In the genomic region with DNA sequence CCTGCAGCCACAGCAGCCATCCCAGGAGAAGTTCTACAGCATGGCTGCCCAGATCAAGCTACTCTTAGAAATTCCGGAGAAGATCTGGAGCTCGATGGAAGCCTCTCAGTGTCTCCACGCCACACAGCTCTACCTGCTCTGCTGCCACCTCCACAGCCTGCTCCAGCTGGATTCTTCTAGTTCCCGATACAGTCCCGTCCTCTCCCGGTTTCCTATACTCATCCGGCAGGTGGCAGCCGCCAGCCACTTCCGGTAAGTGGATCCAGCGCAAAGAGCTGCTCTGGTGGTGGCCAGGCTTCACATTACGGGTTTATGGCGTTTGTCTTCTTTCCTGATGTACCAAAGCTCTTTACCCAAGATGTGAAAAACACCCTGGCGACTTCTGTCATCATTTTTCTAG, we compare ENCODE assay signal across 8 cellular contexts. TPM values are rescaled to one million over a fixed set of nuclear protein-coding genes. Genes with fewer than 3 reads are reported as not detected.
DNase-seq lines count a peak whose midpoint lies in the region; ATAC-seq and TF ChIP-seq lines count a peak whose summit lies in the region.

No MANE protein-coding gene starts in this region.

- H3K27ac Mint-ChIP-seq in CD4-positive, CD25-positive, alpha-beta regulatory T cell = peak overlapping the region in 2 of 3 donors; percentile 25 to 75
- peak overlapping the region; percentile 66 for H3K27ac Mint-ChIP-seq in mesothelial cell of epicardium

- no peak for DNase-seq in CD4-positive, CD25-positive, alpha-beta regulatory T cell
- peak; percentile 51 for DNase-seq in NCI-H187 treated with DMSO at 0.1 percent for 48 hours (lab: John Stamatoyannopoulos, UW)
- peak; percentile 63 for DNase-seq in choroid plexus epithelial cell (ENCODE audit: low read depth)
- DNase-seq in mesothelial cell of epicardium (ENCODE audit: low spot score in 2 of 2, unreplicated experiment in 2 of 2) = no peak
- no peak for DNase-seq in activated CD4-positive, alpha-beta T cell treated with anti-CD3 and anti-CD28 coated beads, Interleukin-2, amount 50 U/mL, for 48 hours
- DNase-seq in left lung = no peak

- H3K36me3 Mint-ChIP-seq in CD4-positive, CD25-positive, alpha-beta regulatory T cell = peaks cover 52% of the 10 kb centered on the region
- peaks cover 45% of the 10 kb centered on the region for H3K36me3 Mint-ChIP-seq in mesothelial cell of epicardium

- peak overlapping the region; percentile 3 for H3K27ac ChIP-seq in CD4-positive, CD25-positive, alpha-beta regulatory T cell (ENCODE audit: insufficient read depth, low read length, poor library complexity, severe bottlenecking)
- no peak overlapping the region for H3K27ac ChIP-seq in left lung

- peaks cover 13% of the 10 kb centered on the region for H3K4me1 ChIP-seq in CD4-positive, CD25-positive, alpha-beta regulatory T cell (ENCODE audit: control insufficient read depth, insufficient read depth, low read length, poor library complexity, severe bottlenecking)
- H3K4me1 ChIP-seq in left lung = peaks cover 9 to 25% of the 10 kb centered on the region in 2 donors

- no peaks in the 10 kb centered on the region for H3K9me3 ChIP-seq in CD4-positive, CD25-positive, alpha-beta regulatory T cell (ENCODE audit: control insufficient read depth in 2 of 2, low read length in 2 of 2)
- no peaks in the 10 kb centered on the region for H3K9me3 ChIP-seq in left lung

- H3K36me3 ChIP-seq in CD4-positive, CD25-positive, alpha-beta regulatory T cell (ENCODE audit: control insufficient read depth, insufficient read depth, low read length) = peaks cover 55% of the 10 kb centered on the region
- peaks cover 0 to 53% of the 10 kb centered on the region in 2 donors for H3K36me3 ChIP-seq in left lung

- intact Hi-C loops in left lung (cut with DNase I) = no loop called here

- H3K4me1 Mint-ChIP-seq in CD4-positive, CD25-positive, alpha-beta regulatory T cell = peaks cover 2 to 50% (median 17%) of the 10 kb centered on the region in 4 donors
- peaks cover 21% of the 10 kb centered on the region for H3K4me1 Mint-ChIP-seq in mesothelial cell of epicardium

- no peak for ATAC-seq in CD4-positive, CD25-positive, alpha-beta regulatory T cell (ENCODE audit: low read depth in 2 of 2)
- ATAC-seq in GM21529 (IDR thresholded peaks at IDR 0.05; ENCODE audit: unreplicated experiment) (no peak), GM21423 (IDR thresholded peaks at IDR 0.05; ENCODE audit: unreplicated experiment) (no peak), left lung (no peak)

- no peaks in the 10 kb centered on the region for H3K27me3 ChIP-seq in CD4-positive, CD25-positive, alpha-beta regulatory T cell (ENCODE audit: control insufficient read depth, insufficient read depth, low read length)
- no peaks in the 10 kb centered on the region for H3K27me3 ChIP-seq in left lung

- H3K4me3 Mint-ChIP-seq in CD4-positive, CD25-positive, alpha-beta regulatory T cell = peak overlapping the region; percentile 8 to 79 (median 36)
- H3K4me3 Mint-ChIP-seq in mesothelial cell of epicardium = no peak overlapping the region

- no peak overlapping the region for H3K4me3 ChIP-seq in CD4-positive, CD25-positive, alpha-beta regulatory T cell (ENCODE audit: low read depth, low read length)
- no peak overlapping the region for H3K4me3 ChIP-seq in choroid plexus epithelial cell (ENCODE audit: low read depth, low read length)
- H3K4me3 ChIP-seq in left lung = no peak overlapping the region

- no peaks in the 10 kb centered on the region for H3K27me3 Mint-ChIP-seq in CD4-positive, CD25-positive, alpha-beta regulatory T cell
- no peaks in the 10 kb centered on the region for H3K27me3 Mint-ChIP-seq in mesothelial cell of epicardium (ENCODE audit: low read depth)

- TF ChIP-seq CTCF in choroid plexus epithelial cell (conservative IDR thresholded peaks at IDR 0.05; ENCODE audit: low read depth, low read length) (peak; percentile 69), mesothelial cell of epicardium (IDR thresholded peaks at IDR 0.05; ENCODE audit: unreplicated experiment) (no peak), left lung (IDR thresholded peaks at IDR 0.05) (peak in 1 of 2 donors; percentile 35)

- no peaks in the 10 kb centered on the region for H3K9me3 Mint-ChIP-seq in CD4-positive, CD25-positive, alpha-beta regulatory T cell
- H3K9me3 Mint-ChIP-seq in mesothelial cell of epicardium = no peaks in the 10 kb centered on the region

RNA-seq across cellular contexts. Expression of a gene that starts 3.6 kb away (rescaled TPM):
- total RNA-seq in CD4-positive, CD25-positive, alpha-beta regulatory T cell = 61.0 TPM
- polyA plus RNA-seq in CD4-positive, CD25-positive, alpha-beta regulatory T cell = 10 to 100 TPM; 18.9 to 31.7 (median 21.2) TPM
- total RNA-seq in mesothelial cell of epicardium (44.0 to 50.4 TPM (median 47.6 TPM) in 3 replicates), left lung (10 to 100 TPM; 30.7 to 32.2 TPM)

RNA-seq across cellular contexts. Expression of a gene that starts 31.7 kb away (rescaled TPM):
- 0.05 TPM for total RNA-seq in CD4-positive, CD25-positive, alpha-beta regulatory T cell
- polyA plus RNA-seq in CD4-positive, CD25-positive, alpha-beta regulatory T cell = under 1 TPM in 1 of 4 donors, not detected in 3; 0.05 TPM
- total RNA-seq in mesothelial cell of epicardium = 0.16 to 0.18 TPM (median 0.18 TPM) in 3 replicates
- under 1 TPM; 0.38 to 0.47 TPM for total RNA-seq in left lung

Comparison
In these comparisons a context has a peak if more than half of its experiments do, and no peak if none do; other contexts are left out.
1. DNase-seq: peak in NCI-H187 treated with DMSO at 0.1 percent for 48 hours (single experiment) and choroid plexus epithelial cell (single experiment); none in CD4-positive, CD25-positive, alpha-beta regulatory T cell (0 of 3), mesothelial cell of epicardium (0 of 2), activated CD4-positive, alpha-beta T cell treated with anti-CD3 and anti-CD28 coated beads, Interleukin-2, amount 50 U/mL, for 48 hours (0 of 2) and left lung (0 of 2).